ENCODE assay signal across 7 cellular contexts in genomic region chr16:29465985-29466824, GRCh38. TPM values are rescaled to one million over a fixed set of nuclear protein-coding genes. Genes with fewer than 3 reads are reported as not detected.
DNase-seq lines count a peak whose midpoint lies in the region; ATAC-seq, FAIRE-seq and TF ChIP-seq lines count a peak whose summit lies in the region.
"Not testable (repeated sequence)": the region's sequence is repeated elsewhere in the genome, so short reads cannot be mapped to it uniquely, and the experiment has no call there.

No MANE protein-coding gene starts in this region.

- H3K27me3 ChIP-seq in HCT116 (ENCODE audit: insufficient read depth, low read length); endothelial cell of umbilical vein (ENCODE audit: control insufficient read depth in 2 of 2, insufficient read depth in 2 of 2, low read length in 2 of 2); right cardiac atrium (ENCODE audit: control insufficient read depth, insufficient read depth): not testable (repeated sequence)

- FAIRE-seq in endothelial cell of umbilical vein (lab: Jason Lieb, UNC) = peak; percentile 95

- RAD21 ChIA-PET in HCT116 (lab: Charles Lee; ENCODE audit: low non-redundant PET in 1 of 2, low total read pairs in 2 of 2, uncharacterized antibody in 2 of 2, unreplicated experiment in 2 of 2) = not testable (repeated sequence)

- not testable (repeated sequence) for H3K27ac ChIP-seq in HCT116 (ENCODE audit: low read depth, low read length); endothelial cell of umbilical vein (ENCODE audit: insufficient read depth, low read depth, low read length); right cardiac atrium (ENCODE audit: low read length)

- TF ChIP-seq POLR2A in HCT116 (IDR thresholded peaks at IDR 0.05; ENCODE audit: borderline replicate concordance, extremely low read depth, insufficient read depth, insufficient read length); endothelial cell of umbilical vein (IDR thresholded peaks at IDR 0.05; ENCODE audit: low read depth, low read length): not testable (repeated sequence)

- not testable (repeated sequence) for TF ChIP-seq RAD21 in HCT116 (IDR thresholded peaks at IDR 0.05; ENCODE audit: low read depth)

- CTCF ChIA-PET in HCT116 (lab: Charles Lee); activated B cell treated with CpG ODN at 0.5 μM for 24 hours (lab: Charles Lee); activated naive CD4-positive, alpha-beta T cell treated with anti-CD3 and anti-CD28 coated beads, Interleukin-2, amount 10 ng/mL, durations not matched to agents 7 days and 5 days (lab: Charles Lee); endothelial cell of umbilical vein (lab: Charles Lee): not testable (repeated sequence)

- H3K9me2 ChIP-seq in HCT116 (ENCODE audit: insufficient read depth) = not testable (repeated sequence)

- H3K4me1 ChIP-seq in HCT116 (ENCODE audit: control insufficient read depth in 1 of 2, insufficient read depth in 2 of 2, low read length in 2 of 2); endothelial cell of umbilical vein (ENCODE audit: control insufficient read depth, extremely low read depth, insufficient read depth, low read length); right cardiac atrium (ENCODE audit: control insufficient read depth, insufficient read depth, low read length): not testable (repeated sequence)

- TF ChIP-seq CTCF in HCT116 (IDR thresholded peaks at IDR 0.05 in 2 of 3, conservative IDR thresholded peaks at IDR 0.05 in 1 of 3; ENCODE audit: borderline replicate concordance in 1 of 3, insufficient read depth in 1 of 3, low read depth in 2 of 3, low read length in 2 of 3); activated B cell treated with CpG ODN at 0.5 μM for 24 hours (IDR thresholded peaks at IDR 0.05); endothelial cell of umbilical vein (IDR thresholded peaks at IDR 0.05; ENCODE audit: extremely low read depth in 1 of 2, insufficient read depth in 1 of 2, low read depth in 1 of 2, low read length in 2 of 2): not testable (repeated sequence)

- not testable (repeated sequence) for H3K4me3 Mint-ChIP-seq in activated B cell treated with CpG ODN at 0.5 μM for 24 hours; activated naive CD4-positive, alpha-beta T cell treated with anti-CD3 and anti-CD28 coated beads, Interleukin-2, amount 10 ng/mL, durations not matched to agents 7 days and 5 days; naive B cell; stimulated activated effector memory CD8-positive, alpha-beta T cell treated with anti-CD3 and anti-CD28 coated beads, Interleukin-12 subunit alpha, Interleukin-12 subunit beta, amount 100 ng/mL, for 72 hours

- not testable (repeated sequence) for H3K36me3 ChIP-seq in HCT116 (ENCODE audit: control insufficient read depth in 1 of 2, insufficient read depth in 2 of 2, low read length in 2 of 2); endothelial cell of umbilical vein (ENCODE audit: control insufficient read depth in 2 of 2, extremely low read depth in 1 of 2, insufficient read depth in 2 of 2, low read length in 2 of 2)

- intact Hi-C loops in HCT116 (cut with micrococcal nuclease); activated B cell treated with CpG ODN at 0.5 μM for 24 hours (cut with micrococcal nuclease); endothelial cell of umbilical vein (cut with micrococcal nuclease); right cardiac atrium (cut with DNase I): not testable (repeated sequence)

- not testable (repeated sequence) for H3K27me3 Mint-ChIP-seq in activated B cell treated with CpG ODN at 0.5 μM for 24 hours; activated naive CD4-positive, alpha-beta T cell treated with anti-CD3 and anti-CD28 coated beads, Interleukin-2, amount 10 ng/mL, durations not matched to agents 7 days and 5 days; naive B cell

- H3K79me2 ChIP-seq in HCT116 (ENCODE audit: insufficient read depth, low read length); endothelial cell of umbilical vein (ENCODE audit: control insufficient read depth, insufficient read depth, low read length): not testable (repeated sequence)

- not testable (repeated sequence) for H3K4me3 ChIP-seq in HCT116 (replicated peaks in 1 of 2; ENCODE audit: low read depth in 1 of 2, low read length in 2 of 2); endothelial cell of umbilical vein (replicated peaks in 1 of 3; ENCODE audit: insufficient read depth in 1 of 3, low read depth in 1 of 3, low read length in 3 of 3); right cardiac atrium (ENCODE audit: low read length)

- H3K9me1 ChIP-seq in endothelial cell of umbilical vein (replicated peaks; ENCODE audit: control insufficient read depth, extremely low read depth, insufficient read depth, low read length) = not testable (repeated sequence)

- H3K9me3 Mint-ChIP-seq in activated B cell treated with CpG ODN at 0.5 μM for 24 hours; activated naive CD4-positive, alpha-beta T cell treated with anti-CD3 and anti-CD28 coated beads, Interleukin-2, amount 10 ng/mL, durations not matched to agents 7 days and 5 days; naive B cell; stimulated activated effector memory CD8-positive, alpha-beta T cell treated with anti-CD3 and anti-CD28 coated beads, Interleukin-12 subunit alpha, Interleukin-12 subunit beta, amount 100 ng/mL, for 72 hours: not testable (repeated sequence)

- not testable (repeated sequence) for H2AFZ ChIP-seq in HCT116 (ENCODE audit: low read depth, low read length, poor library complexity, severe bottlenecking); endothelial cell of umbilical vein (ENCODE audit: low read depth, low read length)

- ATAC-seq in HCT116 = peak; percentile 63
- ATAC-seq in activated B cell treated with CpG ODN at 0.5 μM for 24 hours (ENCODE audit: low read depth) = peak; percentile 75
- ATAC-seq in right cardiac atrium = peak; percentile 59 to 69
- peak; percentile 75 to 78 for ATAC-seq in naive B cell (ENCODE audit: low read depth in 2 of 2)
- peak; percentile 70 for ATAC-seq in stimulated activated effector memory CD8-positive, alpha-beta T cell treated with anti-CD3 and anti-CD28 coated beads, Interleukin-12 subunit alpha, Interleukin-12 subunit beta, amount 100 ng/mL, for 72 hours

- dilution Hi-C loops in endothelial cell of umbilical vein (cut with MboI; ENCODE audit: extremely low pct_ligation_motif_present, low sequenced_read_pairs) = not testable (repeated sequence)

- not testable (repeated sequence) for H3K27ac Mint-ChIP-seq in activated B cell treated with CpG ODN at 0.5 μM for 24 hours; activated naive CD4-positive, alpha-beta T cell treated with anti-CD3 and anti-CD28 coated beads, Interleukin-2, amount 10 ng/mL, durations not matched to agents 7 days and 5 days; naive B cell; stimulated activated effector memory CD8-positive, alpha-beta T cell treated with anti-CD3 and anti-CD28 coated beads, Interleukin-12 subunit alpha, Interleukin-12 subunit beta, amount 100 ng/mL, for 72 hours

- DNase-seq in HCT116 (ENCODE audit: low read depth, low spot score); activated B cell treated with CpG ODN at 0.5 μM for 24 hours; endothelial cell of umbilical vein (ENCODE audit: low read depth, low spot score); naive B cell; stimulated activated effector memory CD8-positive, alpha-beta T cell treated with anti-CD3 and anti-CD28 coated beads, Interleukin-12 subunit alpha, Interleukin-12 subunit beta, amount 100 ng/mL, for 72 hours (ENCODE audit: low spot score in 2 of 2): not testable (repeated sequence)
- peak; percentile 7 for DNase-seq in activated naive CD4-positive, alpha-beta T cell treated with anti-CD3 and anti-CD28 coated beads, Interleukin-2, amount 10 ng/mL, durations not matched to agents 7 days and 5 days
- peak in 1 of 3 donors; percentile 10 for DNase-seq in right cardiac atrium

- not testable (repeated sequence) for H3K4me1 Mint-ChIP-seq in activated B cell treated with CpG ODN at 0.5 μM for 24 hours; activated naive CD4-positive, alpha-beta T cell treated with anti-CD3 and anti-CD28 coated beads, Interleukin-2, amount 10 ng/mL, durations not matched to agents 7 days and 5 days; naive B cell; stimulated activated effector memory CD8-positive, alpha-beta T cell treated with anti-CD3 and anti-CD28 coated beads, Interleukin-12 subunit alpha, Interleukin-12 subunit beta, amount 100 ng/mL, for 72 hours

- not testable (repeated sequence) for H3K9ac ChIP-seq in HCT116 (ENCODE audit: low read length); endothelial cell of umbilical vein (replicated peaks; ENCODE audit: extremely low read depth, insufficient read depth, low read length)

- POLR2A ChIA-PET in HCT116 (lab: Charles Lee); activated B cell treated with CpG ODN at 0.5 μM for 24 hours (lab: Charles Lee); endothelial cell of umbilical vein (lab: Charles Lee): not testable (repeated sequence)

- H3K36me3 Mint-ChIP-seq in activated B cell treated with CpG ODN at 0.5 μM for 24 hours (ENCODE audit: low read depth); activated naive CD4-positive, alpha-beta T cell treated with anti-CD3 and anti-CD28 coated beads, Interleukin-2, amount 10 ng/mL, durations not matched to agents 7 days and 5 days; naive B cell; stimulated activated effector memory CD8-positive, alpha-beta T cell treated with anti-CD3 and anti-CD28 coated beads, Interleukin-12 subunit alpha, Interleukin-12 subunit beta, amount 100 ng/mL, for 72 hours: not testable (repeated sequence)

- H3K9me3 ChIP-seq in HCT116 (ENCODE audit: control insufficient read depth in 1 of 2, insufficient read depth in 1 of 2, low read depth in 1 of 2, low read length in 2 of 2); endothelial cell of umbilical vein (replicated peaks; ENCODE audit: control insufficient read depth, insufficient read depth, low read length); right cardiac atrium (ENCODE audit: control insufficient read depth, low read length): not testable (repeated sequence)

- not testable (repeated sequence) for BruUV-seq in HCT116 (replicated peaks; lab: Mats Ljungman, UMichigan); endothelial cell of umbilical vein (replicated peaks; lab: Mats Ljungman, UMichigan)

- H3K4me2 ChIP-seq in HCT116 (ENCODE audit: low read length); endothelial cell of umbilical vein (ENCODE audit: insufficient read depth, low read length): not testable (repeated sequence)

- H4K20me1 ChIP-seq in HCT116 (ENCODE audit: insufficient read depth); endothelial cell of umbilical vein (replicated peaks; ENCODE audit: control insufficient read depth, extremely low read depth, insufficient read depth, low read length): not testable (repeated sequence)

- no CpG with 5 or more reads among the region's 57 CpGs for WGBS in right cardiac atrium

RNA-seq across cellular contexts. Expression of gene SULT1A4, which starts 6.5 kb away (rescaled TPM):
- total RNA-seq in HCT116 (2021; ENCODE audit: unreplicated experiment) = 7.2 TPM
- polyA plus RNA-seq in HCT116 (2012) = 15.6 and 20.7 TPM in 2 replicates
- 2.1 and 4.3 TPM in 2 replicates for total RNA-seq in activated B cell treated with CpG ODN at 0.5 μM for 24 hours
- 8.8 and 10.8 TPM in 2 replicates for total RNA-seq in endothelial cell of umbilical vein
- polyA plus RNA-seq in endothelial cell of umbilical vein = 1.6 and 2.9 TPM in 2 replicates
- polyA plus RNA-seq in endothelial cell of umbilical vein (2011; cell fraction: cytosol; rRNA removed) = 2.3 and 4.5 TPM in 2 replicates
- polyA plus RNA-seq in endothelial cell of umbilical vein (2011; cell fraction: nucleus; rRNA removed) = 7.4 and 10.1 TPM in 2 replicates
- 18.5 and 24.1 TPM in 2 replicates for polyA plus RNA-seq in endothelial cell of umbilical vein (2012)
- 0.93 and 1.8 TPM in 2 replicates for polyA minus RNA-seq in endothelial cell of umbilical vein
- 7.6 TPM for polyA minus RNA-seq in endothelial cell of umbilical vein (2011; cell fraction: cytosol; rRNA and poly(A)+ RNA removed)
- 1.1 and 2.7 TPM in 2 replicates for polyA minus RNA-seq in endothelial cell of umbilical vein (2011; cell fraction: nucleus; rRNA and poly(A)+ RNA removed)
- total RNA-seq in right cardiac atrium = 1 to 10 TPM; 3.3 to 5.6 (median 3.7) TPM
- 17.0 TPM for polyA plus RNA-seq in right cardiac atrium
- polyA plus RNA-seq in naive B cell (ENCODE audit: low read depth in 6 of 6) = 1 to 10 TPM in 2 of 6 donors, under 1 TPM in 1, not detected in 3; 0.78 to 2.1 (median 1.9) TPM

RNA-seq across cellular contexts. Expression of gene SLX1B, which starts 11.9 kb away (rescaled TPM):
- total RNA-seq in HCT116 (2021; ENCODE audit: unreplicated experiment) (54.9 TPM), activated B cell treated with CpG ODN at 0.5 μM for 24 hours (51.2 and 60.4 TPM in 2 replicates), endothelial cell of umbilical vein (39.7 and 74.4 TPM in 2 replicates), right cardiac atrium (10 to 100 TPM; 12.4 to 20.7 (median 19.5) TPM)
- polyA plus RNA-seq in HCT116 (2012) = 3.3 and 17.2 TPM in 2 replicates
- polyA plus RNA-seq in endothelial cell of umbilical vein (44.4 and 83.7 TPM in 2 replicates), right cardiac atrium (15.0 TPM), naive B cell (ENCODE audit: low read depth in 6 of 6) (10 to 100 TPM in 4 of 6 donors, 1 to 10 TPM in 2; 8.7 to 16.0 (median 12.4) TPM)
- 13.0 and 24.1 TPM in 2 replicates for polyA plus RNA-seq in endothelial cell of umbilical vein (2011; cell fraction: cytosol; rRNA removed)
- 28.6 and 32.7 TPM in 2 replicates for polyA plus RNA-seq in endothelial cell of umbilical vein (2011; cell fraction: nucleus; rRNA removed)
- polyA plus RNA-seq in endothelial cell of umbilical vein (2012) = 6.8 and 19.6 TPM in 2 replicates
- polyA minus RNA-seq in endothelial cell of umbilical vein = 6.9 and 8.9 TPM in 2 replicates
- polyA minus RNA-seq in endothelial cell of umbilical vein (2011; cell fraction: cytosol; rRNA and poly(A)+ RNA removed) = 10.7 TPM
- 8.6 and 10.1 TPM in 2 replicates for polyA minus RNA-seq in endothelial cell of umbilical vein (2011; cell fraction: nucleus; rRNA and poly(A)+ RNA removed)

RNA-seq across cellular contexts. Expression of gene BOLA2, which starts 12.1 kb away (rescaled TPM):
- total RNA-seq in HCT116 (2021; ENCODE audit: unreplicated experiment) = 9.5 TPM
- 44.2 and 49.2 TPM in 2 replicates for polyA plus RNA-seq in HCT116 (2012)
- 15.1 and 19.5 TPM in 2 replicates for total RNA-seq in activated B cell treated with CpG ODN at 0.5 μM for 24 hours
- total RNA-seq in endothelial cell of umbilical vein = 7.2 and 7.4 TPM in 2 replicates
- polyA plus RNA-seq in endothelial cell of umbilical vein = 34.6 and 46.8 TPM in 2 replicates
- 26.7 and 30.2 TPM in 2 replicates for polyA plus RNA-seq in endothelial cell of umbilical vein (2011; cell fraction: cytosol; rRNA removed)
- polyA plus RNA-seq in endothelial cell of umbilical vein (2011; cell fraction: nucleus; rRNA removed) = 12.5 and 13.3 TPM in 2 replicates
- polyA plus RNA-seq in endothelial cell of umbilical vein (2012) = 26.7 and 31.2 TPM in 2 replicates
- polyA minus RNA-seq in endothelial cell of umbilical vein = 8.7 and 8.9 TPM in 2 replicates
- 2.4 TPM for polyA minus RNA-seq in endothelial cell of umbilical vein (2011; cell fraction: cytosol; rRNA and poly(A)+ RNA removed)
- polyA minus RNA-seq in endothelial cell of umbilical vein (2011; cell fraction: nucleus; rRNA and poly(A)+ RNA removed) = 12.3 and 19.8 TPM in 2 replicates
- 1 to 10 TPM; 2.5 to 7.8 (median 4.7) TPM for total RNA-seq in right cardiac atrium
- 15.3 TPM for polyA plus RNA-seq in right cardiac atrium
- polyA plus RNA-seq in naive B cell (ENCODE audit: low read depth in 6 of 6) = 10 to 100 TPM; 17.3 to 35.5 (median 27.3) TPM

RNA-seq across cellular contexts. Expression of gene NPIPB12, which starts 40.0 kb away (rescaled TPM):
- 41.0 TPM for total RNA-seq in HCT116 (2021; ENCODE audit: unreplicated experiment)
- polyA plus RNA-seq in HCT116 (2012) = 28.3 and 36.5 TPM in 2 replicates
- total RNA-seq in activated B cell treated with CpG ODN at 0.5 μM for 24 hours = 125 and 158 TPM in 2 replicates
- total RNA-seq in endothelial cell of umbilical vein = 73.5 and 75.8 TPM in 2 replicates
- 41.7 and 44.7 TPM in 2 replicates for polyA plus RNA-seq in endothelial cell of umbilical vein
- 7.7 and 11.0 TPM in 2 replicates for polyA plus RNA-seq in endothelial cell of umbilical vein (2011; cell fraction: cytosol; rRNA removed)
- 165 and 181 TPM in 2 replicates for polyA plus RNA-seq in endothelial cell of umbilical vein (2011; cell fraction: nucleus; rRNA removed)
- polyA plus RNA-seq in endothelial cell of umbilical vein (2012) = 33.1 and 37.2 TPM in 2 replicates
- polyA minus RNA-seq in endothelial cell of umbilical vein = 62.4 and 135 TPM in 2 replicates
- polyA minus RNA-seq in endothelial cell of umbilical vein (2011; cell fraction: cytosol; rRNA and poly(A)+ RNA removed) = 9.7 TPM
- polyA minus RNA-seq in endothelial cell of umbilical vein (2011; cell fraction: nucleus; rRNA and poly(A)+ RNA removed) = 211 and 289 TPM in 2 replicates
- total RNA-seq in right cardiac atrium = 10 to 100 TPM; 20.4 to 32.6 (median 24.6) TPM
- polyA plus RNA-seq in right cardiac atrium = 19.1 TPM
- polyA plus RNA-seq in naive B cell (ENCODE audit: low read depth in 6 of 6) = 10 to 100 TPM in 1 of 6 donors, 1 to 10 TPM in 3, not detected in 2; 1.7 to 16.2 (median 5.4) TPM

RNA-seq across cellular contexts. Expression of gene NPIPB11, which starts 59.7 kb away (rescaled TPM):
- total RNA-seq in HCT116 (2021; ENCODE audit: unreplicated experiment) = 0.37 TPM
- 1.0 and 1.1 TPM in 2 replicates for polyA plus RNA-seq in HCT116 (2012)
- total RNA-seq in activated B cell treated with CpG ODN at 0.5 μM for 24 hours = 1.6 and 1.9 TPM in 2 replicates
- 3.0 and 3.6 TPM in 2 replicates for total RNA-seq in endothelial cell of umbilical vein
- polyA plus RNA-seq in endothelial cell of umbilical vein = 3.0 and 3.4 TPM in 2 replicates
- 0.37 and 0.58 TPM in 2 replicates for polyA plus RNA-seq in endothelial cell of umbilical vein (2011; cell fraction: cytosol; rRNA removed)
- 7.3 and 9.5 TPM in 2 replicates for polyA plus RNA-seq in endothelial cell of umbilical vein (2011; cell fraction: nucleus; rRNA removed)
- 0.63 and 1.0 TPM in 2 replicates for polyA plus RNA-seq in endothelial cell of umbilical vein (2012)
- polyA minus RNA-seq in endothelial cell of umbilical vein = 1.1 and 3.6 TPM in 2 replicates
- polyA minus RNA-seq in endothelial cell of umbilical vein (2011; cell fraction: cytosol; rRNA and poly(A)+ RNA removed) = 0.31 TPM
- 3.0 and 5.1 TPM in 2 replicates for polyA minus RNA-seq in endothelial cell of umbilical vein (2011; cell fraction: nucleus; rRNA and poly(A)+ RNA removed)
- total RNA-seq in right cardiac atrium = under 1 TPM; 0.20 to 0.93 (median 0.24) TPM
- polyA plus RNA-seq in right cardiac atrium = 1.0 TPM
- polyA plus RNA-seq in naive B cell (ENCODE audit: low read depth in 6 of 6) = 1 to 10 TPM in 1 of 6 donors, under 1 TPM in 5; 0.28 to 1.1 (median 0.73) TPM
